Comparison of ENCODE assay signal across 29 cellular contexts in genomic region chr3:170424879-170425278, GRCh38. TPM values are rescaled to one million over a fixed set of nuclear protein-coding genes. Genes with fewer than 3 reads are reported as not detected.
DNase-seq lines count a peak whose midpoint lies in the region; TF ChIP-seq lines count a peak whose summit lies in the region.
"Had no signal": no experiment of that assay in that cellular context is flagged by ENCODE, and none has a peak within 500 bp of the region (broad histone marks: within the 10 kb centered on the region; RNA-seq: fewer than 3 reads in every experiment).

No MANE protein-coding gene starts in this region.

- H2BK120ac ChIP-seq in mesenchymal stem cell (ENCODE audit: low read depth, low read length), result no peak overlapping the region

- TF ChIP-seq CTCF in breast epithelium (IDR thresholded peaks at IDR 0.05), result no peak
- TF ChIP-seq CTCF in MCF 10A (IDR thresholded peaks at IDR 0.05; ENCODE audit: unreplicated experiment), result no peak
- no peak for TF ChIP-seq CTCF in OCI-LY7 (conservative IDR thresholded peaks at IDR 0.05; ENCODE audit: low read length)

- H3K4me1 ChIP-seq in breast epithelium (no peaks in the 10 kb centered on the region), mesenchymal stem cell (ENCODE audit: control insufficient read depth, insufficient read depth, low read depth, low read length) (peaks cover 2% of the 10 kb centered on the region), OCI-LY7 (ENCODE audit: insufficient read depth, low read length, poor library complexity, severe bottlenecking) (no peaks in the 10 kb centered on the region)
- H3K4me1 ChIP-seq: pancreas had no signal

- H3K4me3 ChIP-seq in breast epithelium (peak overlapping the region in 2 of 3 donors; percentile 6 to 31), mesenchymal stem cell (ENCODE audit: insufficient read depth in 1 of 2, low read depth in 1 of 2, low read length in 2 of 2) (peak overlapping the region in 1 of 2 experiments; percentile 93), OCI-LY7 (ENCODE audit: low read depth, low read length, poor library complexity, severe bottlenecking) (no peak overlapping the region)
- H3K4me3 ChIP-seq: left ventricle myocardium inferior, pancreas, smooth muscle cell, thoracic aorta had no signal

- no peak overlapping the region for H4K91ac ChIP-seq in mesenchymal stem cell (ENCODE audit: low read length)

- H2BK12ac ChIP-seq in mesenchymal stem cell (ENCODE audit: low read length in 2 of 2), result no peak overlapping the region

- H3K18ac ChIP-seq in mesenchymal stem cell (ENCODE audit: low read depth in 1 of 2, low read length in 2 of 2), result no peak overlapping the region

- H4K20me1 ChIP-seq in OCI-LY7 (ENCODE audit: insufficient read depth, low read length), result no peaks in the 10 kb centered on the region

- CTCF ChIA-PET in MCF 10A (lab: Yijun Ruan, JAX) (interaction anchor here (1.7 kb wide), 1 partner anchor 11 kb away, joined by 8 read pairs; no protein-coding TSS in a partner anchor), OCI-LY7 (lab: Charles Lee; ENCODE audit: unreplicated experiment) (no interaction called here)

- H3K36me3 Mint-ChIP-seq in MCF 10A (ENCODE audit: insufficient read depth, unreplicated experiment), result no peaks in the 10 kb centered on the region
- H3K36me3 Mint-ChIP-seq: naive B cell had no signal

- no peaks in the 10 kb centered on the region for H3K36me3 ChIP-seq in breast epithelium
- H3K36me3 ChIP-seq in mesenchymal stem cell (ENCODE audit: control insufficient read depth in 1 of 2, insufficient read depth in 2 of 2, low read depth in 1 of 2, low read length in 2 of 2), result peaks cover 8 to 93% of the 10 kb centered on the region in 2 experiments
- H3K36me3 ChIP-seq in OCI-LY7 (ENCODE audit: insufficient read depth, low read length), result no peaks in the 10 kb centered on the region
- H3K36me3 ChIP-seq: left ventricle myocardium inferior, pancreas, thoracic aorta, WERI-Rb-1 had no signal

- POLR2A ChIA-PET in MCF 10A (lab: Yijun Ruan, JAX) (no interaction called here), OCI-LY7 (lab: Charles Lee) (no interaction called here)

- no peaks in the 10 kb centered on the region for H3K9me3 Mint-ChIP-seq in MCF 10A (ENCODE audit: unreplicated experiment)
- H3K9me3 Mint-ChIP-seq: activated naive CD4-positive, alpha-beta T cell treated with anti-CD3 and anti-CD28 coated beads, Interleukin-2, amount 50 U/mL, for 72 hours; dendritic cell treated with granulocyte-macrophage colony-stimulating factor and Interleukin-4, amounts not matched to agents 40 ng/mL and 50 ng/mL, for 4 days; naive B cell had no signal

- 77% methylated on average over 7 of the region's 8 CpGs for WGBS in mesenchymal stem cell

- BruUV-seq in MCF 10A (replicated peaks; lab: Mats Ljungman, UMichigan), result no TSS peak
- BruUV-seq in OCI-LY7 (replicated peaks; lab: Mats Ljungman, UMichigan), result no TSS peak

- no peak overlapping the region for H3K4me2 ChIP-seq in mesenchymal stem cell (ENCODE audit: low read length, poor library complexity, severe bottlenecking)
- no peak overlapping the region for H3K4me2 ChIP-seq in OCI-LY7 (ENCODE audit: low read length)
- H3K4me2 ChIP-seq: smooth muscle cell had no signal

- no peaks in the 10 kb centered on the region for H3K79me1 ChIP-seq in mesenchymal stem cell (replicated peaks; ENCODE audit: low read length, poor library complexity, severe bottlenecking)

- H3K9me2 ChIP-seq in OCI-LY7 (ENCODE audit: insufficient read depth, low read length), result no peaks in the 10 kb centered on the region

- H3K4ac ChIP-seq in mesenchymal stem cell (ENCODE audit: low read depth in 1 of 2, low read length in 2 of 2), result no peak overlapping the region

- H3K27ac ChIP-seq in breast epithelium, result peak overlapping the region; percentile 62 to 82
- H3K27ac ChIP-seq in mesenchymal stem cell (ENCODE audit: low read length, poor library complexity, severe bottlenecking), result no peak overlapping the region
- H3K27ac ChIP-seq in temporal lobe (ENCODE audit: low read depth, low read length), result peak overlapping the region; percentile 92
- H3K27ac ChIP-seq in OCI-LY7 (ENCODE audit: low read depth, low read length, poor library complexity, severe bottlenecking), result no peak overlapping the region
- H3K27ac ChIP-seq: pancreas, thoracic aorta, WERI-Rb-1 had no signal

- no peak overlapping the region for H2AK5ac ChIP-seq in mesenchymal stem cell (ENCODE audit: low read length, severe bottlenecking)

- no peak overlapping the region for H3K27ac Mint-ChIP-seq in MCF 10A (ENCODE audit: low read depth, unreplicated experiment)
- H3K27ac Mint-ChIP-seq: activated naive CD4-positive, alpha-beta T cell treated with anti-CD3 and anti-CD28 coated beads, Interleukin-2, amount 50 U/mL, for 72 hours; dendritic cell treated with granulocyte-macrophage colony-stimulating factor and Interleukin-4, amounts not matched to agents 40 ng/mL and 50 ng/mL, for 4 days had no signal

- H3K23ac ChIP-seq in mesenchymal stem cell (ENCODE audit: low read length in 2 of 2), result no peak overlapping the region

- H2AFZ ChIP-seq in mesenchymal stem cell (ENCODE audit: low read depth, low read length), result no peak overlapping the region
- no peak overlapping the region for H2AFZ ChIP-seq in OCI-LY7 (ENCODE audit: low read length)

- H3K4me1 Mint-ChIP-seq in MCF 10A (ENCODE audit: insufficient read depth, unreplicated experiment), result no peaks in the 10 kb centered on the region

- H2BK15ac ChIP-seq in mesenchymal stem cell (ENCODE audit: low read depth, poor library complexity, severe bottlenecking), result no peak overlapping the region

- no peaks in the 10 kb centered on the region for H3K27me3 ChIP-seq in breast epithelium
- no peaks in the 10 kb centered on the region for H3K27me3 ChIP-seq in mesenchymal stem cell (ENCODE audit: control insufficient read depth in 1 of 2, insufficient read depth in 1 of 2, low read length in 2 of 2)
- H3K27me3 ChIP-seq: pancreas had no signal

- no peak overlapping the region for H3K4me3 Mint-ChIP-seq in MCF 10A (ENCODE audit: unreplicated experiment)
- H3K4me3 Mint-ChIP-seq: dendritic cell treated with granulocyte-macrophage colony-stimulating factor and Interleukin-4, amounts not matched to agents 40 ng/mL and 50 ng/mL, for 4 days had no signal

- no peak overlapping the region for H3K14ac ChIP-seq in mesenchymal stem cell (ENCODE audit: low read length in 2 of 2)

- no peak overlapping the region for H4K8ac ChIP-seq in mesenchymal stem cell (ENCODE audit: low read length)

- H3K9me3 ChIP-seq in breast epithelium (no peaks in the 10 kb centered on the region), mesenchymal stem cell (ENCODE audit: control insufficient read depth, low read length) (no peaks in the 10 kb centered on the region), OCI-LY7 (ENCODE audit: low read length) (no peaks in the 10 kb centered on the region)
- H3K9me3 ChIP-seq: left ventricle myocardium inferior, pancreas, thoracic aorta had no signal

- peak overlapping the region; percentile 94 for H3K9ac ChIP-seq in mesenchymal stem cell (ENCODE audit: low read length)

- no peaks in the 10 kb centered on the region for H3K27me3 Mint-ChIP-seq in MCF 10A (ENCODE audit: insufficient read depth, unreplicated experiment)

- TF ChIP-seq POLR2A in breast epithelium (IDR thresholded peaks at IDR 0.05), result no peak

- H2BK5ac ChIP-seq in mesenchymal stem cell (ENCODE audit: low read depth, low read length, poor library complexity, severe bottlenecking), result no peak overlapping the region

- intact Hi-C loops in breast epithelium (cut with DNase I; ENCODE audit: low total_unique reads), result no loop called here
- intact Hi-C loops in MCF 10A (cut with micrococcal nuclease), result no loop called here
- intact Hi-C loops in OCI-LY7 (cut with micrococcal nuclease; ENCODE audit: unreplicated experiment), result no loop called here

- H3K79me2 ChIP-seq in OCI-LY7 (ENCODE audit: insufficient read depth, low read depth, low read length), result no peaks in the 10 kb centered on the region

- DNase-seq in breast epithelium (ENCODE audit: low spot score in 2 of 2) (no peak), MCF 10A (ENCODE audit: unreplicated experiment) (no peak), dermis blood vessel endothelial cell (peak; percentile 86), mesenchymal stem cell (no peak), OCI-LY7 (ENCODE audit: low spot score) (no peak), epidermal melanocyte (ENCODE audit: insufficient read length, low spot score) (no peak), islet precursor cell (no peak)
- DNase-seq: 8988T; activated CD4-positive, alpha-beta T cell treated with anti-CD3 and anti-CD28 coated beads for 4 hours; activated effector memory CD4-positive, alpha-beta T cell treated with Interleukin-2 at 50 U/mL for 16 hours; aorta; central memory CD4-positive, alpha-beta T cell; GDM1; HCEC 1CT; Karpas-422; left ventricle myocardium inferior; naive B cell; NCI-H1436 treated with DMSO at 0.1 percent for 48 hours; NCI-H345; NCI-H69; pancreas; stimulated activated naive CD4-positive, alpha-beta T cell; T1000; WERI-Rb-1 had no signal

RNA-seq across cellular contexts. Expression of gene CLDN11, which starts 6.2 kb away (rescaled TPM):
- total RNA-seq in breast epithelium (10 to 100 TPM in 2 of 3 donors, 1 to 10 TPM in 1; 8.2 to 48.4 (median 28.8) TPM), MCF 10A (2022) (not detected in 2 replicates), dermis blood vessel endothelial cell (103 and 515 TPM in 2 replicates), temporal lobe (14.5 TPM), OCI-LY7 (2022) (0.33 and 0.34 TPM in 2 replicates)
- 119 TPM for polyA plus RNA-seq in mesenchymal stem cell (2013, experiment 1 of 2)
- 118 TPM for polyA plus RNA-seq in mesenchymal stem cell (2013, experiment 2 of 2)
- total RNA-seq in OCI-LY7 (2014; rRNA removed; shearing (Covaris generic)), result 0.32 and 1.0 TPM in 2 replicates
- total RNA-seq: activated naive CD4-positive, alpha-beta T cell treated with anti-CD3 and anti-CD28 coated beads, Interleukin-2, amount 50 U/mL, for 72 hours had no signal

Comparison
In these comparisons a context has a peak if more than half of its experiments do, and no peak if none do; other contexts are left out.
1. H3K27ac ChIP-seq: peak in breast epithelium (2 of 2) and temporal lobe (single experiment); none in mesenchymal stem cell (single experiment) and OCI-LY7 (single experiment).